Comparison of ENCODE assay signal across 9 cellular contexts in the genomic region with DNA sequence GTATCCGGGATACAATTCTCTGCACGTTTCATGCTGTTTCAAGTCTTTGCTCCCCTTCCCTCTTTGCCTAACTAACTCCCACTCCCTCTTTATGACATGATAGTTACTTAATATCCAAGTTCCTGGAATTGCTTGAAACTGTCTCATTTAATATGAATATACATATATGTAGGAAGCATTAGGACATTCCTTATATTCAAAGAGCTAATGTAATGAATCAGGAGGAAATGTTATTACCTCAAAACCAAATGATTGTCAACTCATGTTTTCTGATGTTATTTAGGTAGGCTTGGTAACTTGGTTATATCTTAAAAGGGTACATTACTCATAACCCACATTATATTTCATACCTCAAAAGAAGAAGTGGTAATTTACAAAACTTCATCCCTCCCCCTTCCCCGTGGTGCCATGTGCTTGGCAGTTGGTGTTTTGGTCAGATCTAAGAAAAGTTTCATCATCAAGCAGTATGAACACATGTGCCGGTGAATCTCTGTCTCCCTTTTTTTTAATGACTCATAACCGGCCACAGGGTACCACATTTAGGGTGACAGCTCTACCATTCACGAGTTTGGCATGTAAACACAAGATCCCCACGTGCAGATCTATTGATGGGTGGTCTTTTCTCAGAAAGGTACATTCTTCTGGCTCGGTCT. TPM values are rescaled to one million over a fixed set of nuclear protein-coding genes. Genes with fewer than 3 reads are reported as not detected.
DNase-seq lines count a peak whose midpoint lies in the region; ATAC-seq and TF ChIP-seq lines count a peak whose summit lies in the region.
"Had no signal": no experiment of that assay in that cellular context is flagged by ENCODE, and none has a peak within 500 bp of the region (broad histone marks: within the 10 kb centered on the region; RNA-seq: fewer than 3 reads in every experiment).

No MANE protein-coding gene starts in this region.

- intact Hi-C loops in activated CD8-positive, alpha-beta T cell treated with anti-CD3 and anti-CD28 coated beads for 36 hours (cut with micrococcal nuclease): loop anchor here (5.0 kb wide), 2 partner anchors 86 to 106 kb away; a partner anchor contains a TSS

- peak overlapping the region; percentile 60 for H3K4me3 Mint-ChIP-seq in activated CD8-positive, alpha-beta T cell treated with anti-CD3 and anti-CD28 coated beads for 36 hours

- peaks cover 2% of the 10 kb centered on the region for H3K9me3 Mint-ChIP-seq in activated CD8-positive, alpha-beta T cell treated with anti-CD3 and anti-CD28 coated beads for 36 hours

- CTCF ChIA-PET in activated CD8-positive, alpha-beta T cell treated with anti-CD3 and anti-CD28 coated beads for 36 hours (lab: Charles Lee): interaction anchor here (0.7 to 1.2 kb wide), 3 partner anchors 14 to 147 kb away, joined by 3 read pairs; no protein-coding TSS in a partner anchor

- POLR2A ChIA-PET in activated CD8-positive, alpha-beta T cell treated with anti-CD3 and anti-CD28 coated beads for 36 hours (lab: Charles Lee): interaction anchor here (0.6 to 1.2 kb wide), 3 partner anchors 42 to 81 kb away, joined by 3 to 4 read pairs (median 4); no protein-coding TSS in a partner anchor

- H3K36me3 Mint-ChIP-seq in activated CD8-positive, alpha-beta T cell treated with anti-CD3 and anti-CD28 coated beads for 36 hours (ENCODE audit: low read depth): peaks cover 6% of the 10 kb centered on the region

- peak overlapping the region; percentile 85 for H3K27ac Mint-ChIP-seq in activated CD8-positive, alpha-beta T cell treated with anti-CD3 and anti-CD28 coated beads for 36 hours

- peak; percentile 77 for ATAC-seq in GM21528 (IDR thresholded peaks at IDR 0.05; ENCODE audit: low FRiP score, unreplicated experiment)
- ATAC-seq in activated CD8-positive, alpha-beta T cell treated with anti-CD3 and anti-CD28 coated beads for 36 hours: peak; percentile 95

- H3K27me3 Mint-ChIP-seq in activated CD8-positive, alpha-beta T cell treated with anti-CD3 and anti-CD28 coated beads for 36 hours: peaks cover 2% of the 10 kb centered on the region

- DNase-seq in ELR (ENCODE audit: low read depth): peak; percentile 98
- peak; percentile 67 for DNase-seq in KG1 (lab: John Stamatoyannopoulos, UW)
- peak; percentile 82 for DNase-seq in activated CD8-positive, alpha-beta T cell treated with anti-CD3 and anti-CD28 coated beads for 36 hours
- peak; percentile 19 for DNase-seq in medulla oblongata (ENCODE audit: extremely low spot score)
- DNase-seq in NCI-H1092 (lab: John Stamatoyannopoulos, UW): no peak
- DNase-seq in NCI-H345 treated with DMSO at 0.1 percent for 48 hours (lab: John Stamatoyannopoulos, UW; ENCODE audit: unreplicated experiment): no peak
- DNase-seq in DMS114 treated with DMSO at 0.1 percent for 48 hours (lab: John Stamatoyannopoulos, UW; ENCODE audit: unreplicated experiment): no peak
- DNase-seq: left cardiac atrium had no signal

- no peak for TF ChIP-seq CTCF in activated CD8-positive, alpha-beta T cell treated with anti-CD3 and anti-CD28 coated beads for 36 hours (IDR thresholded peaks at IDR 0.05)

- H3K4me1 Mint-ChIP-seq in activated CD8-positive, alpha-beta T cell treated with anti-CD3 and anti-CD28 coated beads for 36 hours (ENCODE audit: low read depth): peaks cover 17% of the 10 kb centered on the region

RNA-seq across cellular contexts. Expression of a gene that starts 56.5 kb away (rescaled TPM):
- total RNA-seq in activated CD8-positive, alpha-beta T cell treated with anti-CD3 and anti-CD28 coated beads for 36 hours: not detected

Comparison
In these comparisons a context has a peak if more than half of its experiments do, and no peak if none do; other contexts are left out.
1. DNase-seq: peak in ELR (single experiment), KG1 (single experiment), activated CD8-positive, alpha-beta T cell treated with anti-CD3 and anti-CD28 coated beads for 36 hours (single experiment) and medulla oblongata (single experiment); none in NCI-H1092 (single experiment), NCI-H345 treated with DMSO at 0.1 percent for 48 hours (single experiment) and DMS114 treated with DMSO at 0.1 percent for 48 hours (single experiment).